Comparison of ENCODE assay signal across 9 cellular contexts in genomic region chr14:77151245-77151644, GRCh38. TPM values are rescaled to one million over a fixed set of nuclear protein-coding genes. Genes with fewer than 3 reads are reported as not detected.
A peak's percentile ranks its signal among the peaks of the same experiment; 100 is the strongest.
DNase-seq lines count a peak whose midpoint lies in the region; ATAC-seq, FAIRE-seq and TF ChIP-seq lines count a peak whose summit lies in the region.
"Had no signal": no experiment of that assay in that cellular context is flagged by ENCODE, and none has a peak within 500 bp of the region (broad histone marks: within the 10 kb centered on the region; RNA-seq: fewer than 3 reads in every experiment).

No MANE protein-coding gene starts in this region.

- H3K18ac ChIP-seq in H9 (ENCODE audit: insufficient read length, low read depth, low read length) = no peak overlapping the region

- H3T11ph ChIP-seq in H9 (ENCODE audit: low read length) = no peak overlapping the region

- H3K4me3 Mint-ChIP-seq in H9 = no peak overlapping the region

- no peak overlapping the region for H3K14ac ChIP-seq in H9 (ENCODE audit: insufficient read depth, low read length)

- H3K4me1 ChIP-seq in H9 (ENCODE audit: insufficient read depth, low read length) (peaks cover 8% of the 10 kb centered on the region; the same call in 1 of the 2 replicates), hepatocyte (ENCODE audit: insufficient read depth) (no peaks in the 10 kb centered on the region), right cardiac atrium (ENCODE audit: control insufficient read depth, insufficient read depth, low read length) (peaks cover 2% of the 10 kb centered on the region)

- no peak overlapping the region for H3K9ac ChIP-seq in H9 (ENCODE audit: extremely low read depth, insufficient read length, low read length)

- intact Hi-C loops in right cardiac atrium (cut with DNase I) = loop anchor here in 3 of 4 donors (5.0 to 10.0 kb wide), 2 partner anchors 164 to 166 kb away; no protein-coding TSS in a partner anchor

- no peak overlapping the region for H2BK20ac ChIP-seq in H9 (ENCODE audit: low read depth, low read length, poor library complexity, severe bottlenecking)

- H3K79me1 ChIP-seq in H9 (ENCODE audit: insufficient read depth, low read depth, low read length, poor library complexity, severe bottlenecking) = no peaks in the 10 kb centered on the region

- H3K4me3 ChIP-seq in hepatocyte = no peak overlapping the region
- H3K4me3 ChIP-seq in right cardiac atrium (ENCODE audit: low read length) = no peak overlapping the region

- H3K79me2 ChIP-seq in H9 (ENCODE audit: insufficient read depth, low read length) = no peaks in the 10 kb centered on the region
- H3K79me2 ChIP-seq in hepatocyte = no peaks in the 10 kb centered on the region

- H3K4me1 Mint-ChIP-seq in H9 = peaks cover 34 to 48% of the 10 kb centered on the region in 2 experiments

- no peak overlapping the region for H2AFZ ChIP-seq in H9 (ENCODE audit: low read length)
- H2AFZ ChIP-seq in hepatocyte = no peak overlapping the region

- H3K27me3 ChIP-seq in H9 (ENCODE audit: insufficient read depth, low read length) (no peaks in the 10 kb centered on the region), hepatocyte (peaks cover 31% of the 10 kb centered on the region), right cardiac atrium (ENCODE audit: control insufficient read depth, insufficient read depth) (no peaks in the 10 kb centered on the region)

- DNase-seq in CD1c-positive myeloid dendritic cell (ENCODE audit: extremely low spot score) (peak; percentile 13), H9 (peak; percentile 62), RWPE1 (ENCODE audit: low spot score) (peak; percentile 44), hepatocyte (ENCODE audit: low spot score) (peak; percentile 32), frontal cortex (ENCODE audit: low spot score in 2 of 2) (no peak), right cardiac atrium (no peak)

- no peaks in the 10 kb centered on the region for H3K36me3 ChIP-seq in hepatocyte (replicated peaks; ENCODE audit: insufficient read depth, low read depth)

- POLR2A ChIA-PET in RWPE1 (lab: Yijun Ruan, JAX; ENCODE audit: low non-redundant PET) = no interaction called here

- H2BK5ac ChIP-seq in H9 (ENCODE audit: insufficient read length, low read length) = no peak overlapping the region

- H2BK12ac ChIP-seq in H9 (ENCODE audit: insufficient read length, low read depth, low read length) = no peak overlapping the region

- FAIRE-seq in frontal cortex (lab: Jason Lieb, UNC) = no peak

- no peak overlapping the region for H2BK120ac ChIP-seq in H9 (ENCODE audit: low read depth, low read length, poor library complexity, severe bottlenecking)

- WGBS in H9 (ENCODE audit: extremely low coverage, insufficient read length, low lambda C conversion rate) = no CpG with 5 or more reads among the region's 5 CpGs
- WGBS in hepatocyte (ENCODE audit: low lambda C conversion rate, missing lambda C conversion rate) = 14% methylated on average over 5 of the region's 5 CpGs
- WGBS in right cardiac atrium = 4% methylated on average over 5 of the region's 5 CpGs

- no peaks in the 10 kb centered on the region; a peak in 1 of 7 replicates for H3K36me3 Mint-ChIP-seq in H9 (ENCODE audit: insufficient read depth in 1 of 3, low read depth in 3 of 3)

- H3K4me2 ChIP-seq in H9 (ENCODE audit: insufficient read depth, insufficient read length, low read length) (no peak overlapping the region), hepatocyte (no peak overlapping the region)

- H3K23me2 ChIP-seq in H9 (ENCODE audit: insufficient read length, low read depth, low read length, poor library complexity, severe bottlenecking) = no peaks in the 10 kb centered on the region

- no peak overlapping the region for H4K91ac ChIP-seq in H9 (ENCODE audit: insufficient read length, low read depth, low read length)

- H2BK15ac ChIP-seq in H9 (ENCODE audit: low read depth, low read length) = no peak overlapping the region

- peak; percentile 78 for TF ChIP-seq CTCF in H9 (conservative IDR thresholded peaks at IDR 0.05)
- TF ChIP-seq CTCF in RWPE1 (conservative IDR thresholded peaks at IDR 0.05; ENCODE audit: low read depth) = 0 out of 2 replicates have a peak, but pooled peaks have one; percentile 26
- peak; percentile 48 for TF ChIP-seq CTCF in hepatocyte (IDR thresholded peaks at IDR 0.05; ENCODE audit: poor library complexity)

- H4K5ac ChIP-seq in H9 (ENCODE audit: insufficient read length, low read depth, low read length) = no peak overlapping the region

- ATAC-seq in GM19351 (IDR thresholded peaks at IDR 0.05; ENCODE audit: unreplicated experiment) = no peak
- no peak for ATAC-seq in right cardiac atrium
- no peak for ATAC-seq in HG03175 (IDR thresholded peaks at IDR 0.05; ENCODE audit: unreplicated experiment)

- H3K4ac ChIP-seq in H9 (ENCODE audit: low read depth, low read length) = no peak overlapping the region

- CTCF ChIA-PET in RWPE1 (lab: Yijun Ruan, JAX) = interaction anchor here (0.6 to 3.6 kb wide), 17 partner anchors 9 to 507 kb away, joined by 3 to 41 read pairs (median 3); no protein-coding TSS in a partner anchor

- H3K23ac ChIP-seq in H9 (ENCODE audit: insufficient read length, low read depth, low read length) = no peak overlapping the region

- H3K9me2 ChIP-seq in hepatocyte (replicated peaks; ENCODE audit: insufficient read depth) = no peaks in the 10 kb centered on the region

- peaks cover 0 to 4% of the 10 kb centered on the region in 2 experiments; a peak in 2 of 5 replicates for H3K9me3 Mint-ChIP-seq in H9

- no peak overlapping the region for H2AK5ac ChIP-seq in H9 (ENCODE audit: insufficient read length, low read length)

- no peak overlapping the region for H4K8ac ChIP-seq in H9 (replicated peaks; ENCODE audit: insufficient read length, low read depth, low read length)

- H3K27me3 Mint-ChIP-seq in H9 (ENCODE audit: low read depth) = peaks cover 3% of the 10 kb centered on the region

- no peaks in the 10 kb centered on the region for H4K20me1 ChIP-seq in H9 (ENCODE audit: control insufficient read depth, insufficient read depth, insufficient read length)
- no peaks in the 10 kb centered on the region for H4K20me1 ChIP-seq in hepatocyte (ENCODE audit: insufficient read depth, poor library complexity, severe bottlenecking)

- no peak overlapping the region for H3K27ac Mint-ChIP-seq in H9

- H3K27ac ChIP-seq in H9 (ENCODE audit: insufficient read length, low read depth, low read length) (no peak overlapping the region), RWPE1 (no peak overlapping the region), hepatocyte (no peak overlapping the region), right cardiac atrium (ENCODE audit: low read length) (no peak overlapping the region)

- H3K9me3 ChIP-seq in H9 (ENCODE audit: control insufficient read depth, low read depth, low read length) (no peaks in the 10 kb centered on the region), hepatocyte (ENCODE audit: low read depth) (no peaks in the 10 kb centered on the region), right cardiac atrium (ENCODE audit: control insufficient read depth, low read length) (no peaks in the 10 kb centered on the region)

- H3K56ac ChIP-seq in H9 (ENCODE audit: insufficient read length, low read depth, low read length) = no peak overlapping the region

RNA-seq across cellular contexts. Expression of gene ZDHHC22, which starts 9.7 kb away (rescaled TPM):
- total RNA-seq in H9 (2021) (11.3 and 11.9 TPM in 2 replicates), hepatocyte (0.04 TPM in 1 of 2 replicates, not detected in the other), frontal cortex (5.7 TPM), right cardiac atrium (not detected)
- polyA plus RNA-seq in hepatocyte (not detected in 2 replicates), right cardiac atrium (not detected)
- total RNA-seq: dermis microvascular lymphatic vessel endothelial cell had no signal

RNA-seq across cellular contexts. Expression of gene TMEM63C, which starts 30.4 kb away (rescaled TPM):
- total RNA-seq in H9 (2021) = 1.7 and 2.2 TPM in 2 replicates
- total RNA-seq in hepatocyte = 4.9 and 5.1 TPM in 2 replicates
- polyA plus RNA-seq in hepatocyte = 5.4 and 9.7 TPM in 2 replicates
- 8.6 TPM for total RNA-seq in frontal cortex
- under 1 TPM in 3 of 4 donors, not detected in 1; 0.03 to 0.23 (median 0.14) TPM for total RNA-seq in right cardiac atrium
- polyA plus RNA-seq in right cardiac atrium = 0.11 TPM

RNA-seq across cellular contexts. Expression of gene CIPC, which starts 53.2 kb away (rescaled TPM):
- total RNA-seq in H9 (2021) (22.2 and 23.4 TPM in 2 replicates), hepatocyte (25.6 and 29.6 TPM in 2 replicates), frontal cortex (44.8 TPM), right cardiac atrium (10 to 100 TPM; 54.3 to 73.1 (median 65.9) TPM)
- polyA plus RNA-seq in hepatocyte (9.6 and 10.5 TPM in 2 replicates), right cardiac atrium (28.1 TPM)

Comparison
In these comparisons a context has a peak if more than half of its experiments do, and no peak if none do; other contexts are left out.
1. DNase-seq: peak in CD1c-positive myeloid dendritic cell (single experiment), H9 (single experiment), RWPE1 (single experiment) and hepatocyte (single experiment); none in frontal cortex (0 of 2) and right cardiac atrium (0 of 3).
2. CTCF ChIP-seq: peak in every context shown above with its lines; median percentile 78 in H9; 48 in hepatocyte; 26 in RWPE1.